ENCODE assay signal across 1 cellular context in the genomic region with DNA sequence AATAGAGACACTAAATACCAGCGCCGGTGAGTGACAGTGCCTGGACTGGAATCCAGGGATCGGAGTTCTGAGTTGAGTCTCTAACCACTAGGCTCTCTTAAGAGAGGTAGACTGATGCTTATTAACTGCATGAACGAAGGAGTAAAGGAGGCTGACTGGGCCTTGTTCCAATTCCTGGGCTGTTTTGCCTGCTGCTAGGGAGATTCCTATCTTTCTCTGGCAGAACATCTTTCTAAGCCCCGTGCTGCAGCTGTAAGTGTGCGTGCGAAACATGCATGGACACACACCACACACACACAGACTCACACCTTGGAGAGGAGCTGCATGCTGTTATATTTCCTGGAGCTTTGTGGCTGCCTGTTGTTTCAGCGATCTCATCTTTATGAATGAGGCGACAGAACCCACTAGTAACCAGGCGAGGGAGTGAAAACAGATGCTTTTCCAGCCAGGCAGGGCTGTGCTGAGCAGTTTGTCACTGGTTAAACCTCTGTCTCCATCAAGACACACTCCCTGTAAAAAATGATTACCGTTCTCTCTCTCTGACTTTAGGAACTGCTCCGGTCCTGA.
A peak's percentile ranks its signal among the peaks of the same experiment; 100 is the strongest.
TF ChIP-seq lines count a peak whose summit lies in the region.

No MANE protein-coding gene starts in this region.

TF ChIP-seq in K562, 482 proteins besides CTCF, POLR2A, EP300 and RAD21 (continued from another document and continues in another):
- TF ChIP-seq, protein P1, sequence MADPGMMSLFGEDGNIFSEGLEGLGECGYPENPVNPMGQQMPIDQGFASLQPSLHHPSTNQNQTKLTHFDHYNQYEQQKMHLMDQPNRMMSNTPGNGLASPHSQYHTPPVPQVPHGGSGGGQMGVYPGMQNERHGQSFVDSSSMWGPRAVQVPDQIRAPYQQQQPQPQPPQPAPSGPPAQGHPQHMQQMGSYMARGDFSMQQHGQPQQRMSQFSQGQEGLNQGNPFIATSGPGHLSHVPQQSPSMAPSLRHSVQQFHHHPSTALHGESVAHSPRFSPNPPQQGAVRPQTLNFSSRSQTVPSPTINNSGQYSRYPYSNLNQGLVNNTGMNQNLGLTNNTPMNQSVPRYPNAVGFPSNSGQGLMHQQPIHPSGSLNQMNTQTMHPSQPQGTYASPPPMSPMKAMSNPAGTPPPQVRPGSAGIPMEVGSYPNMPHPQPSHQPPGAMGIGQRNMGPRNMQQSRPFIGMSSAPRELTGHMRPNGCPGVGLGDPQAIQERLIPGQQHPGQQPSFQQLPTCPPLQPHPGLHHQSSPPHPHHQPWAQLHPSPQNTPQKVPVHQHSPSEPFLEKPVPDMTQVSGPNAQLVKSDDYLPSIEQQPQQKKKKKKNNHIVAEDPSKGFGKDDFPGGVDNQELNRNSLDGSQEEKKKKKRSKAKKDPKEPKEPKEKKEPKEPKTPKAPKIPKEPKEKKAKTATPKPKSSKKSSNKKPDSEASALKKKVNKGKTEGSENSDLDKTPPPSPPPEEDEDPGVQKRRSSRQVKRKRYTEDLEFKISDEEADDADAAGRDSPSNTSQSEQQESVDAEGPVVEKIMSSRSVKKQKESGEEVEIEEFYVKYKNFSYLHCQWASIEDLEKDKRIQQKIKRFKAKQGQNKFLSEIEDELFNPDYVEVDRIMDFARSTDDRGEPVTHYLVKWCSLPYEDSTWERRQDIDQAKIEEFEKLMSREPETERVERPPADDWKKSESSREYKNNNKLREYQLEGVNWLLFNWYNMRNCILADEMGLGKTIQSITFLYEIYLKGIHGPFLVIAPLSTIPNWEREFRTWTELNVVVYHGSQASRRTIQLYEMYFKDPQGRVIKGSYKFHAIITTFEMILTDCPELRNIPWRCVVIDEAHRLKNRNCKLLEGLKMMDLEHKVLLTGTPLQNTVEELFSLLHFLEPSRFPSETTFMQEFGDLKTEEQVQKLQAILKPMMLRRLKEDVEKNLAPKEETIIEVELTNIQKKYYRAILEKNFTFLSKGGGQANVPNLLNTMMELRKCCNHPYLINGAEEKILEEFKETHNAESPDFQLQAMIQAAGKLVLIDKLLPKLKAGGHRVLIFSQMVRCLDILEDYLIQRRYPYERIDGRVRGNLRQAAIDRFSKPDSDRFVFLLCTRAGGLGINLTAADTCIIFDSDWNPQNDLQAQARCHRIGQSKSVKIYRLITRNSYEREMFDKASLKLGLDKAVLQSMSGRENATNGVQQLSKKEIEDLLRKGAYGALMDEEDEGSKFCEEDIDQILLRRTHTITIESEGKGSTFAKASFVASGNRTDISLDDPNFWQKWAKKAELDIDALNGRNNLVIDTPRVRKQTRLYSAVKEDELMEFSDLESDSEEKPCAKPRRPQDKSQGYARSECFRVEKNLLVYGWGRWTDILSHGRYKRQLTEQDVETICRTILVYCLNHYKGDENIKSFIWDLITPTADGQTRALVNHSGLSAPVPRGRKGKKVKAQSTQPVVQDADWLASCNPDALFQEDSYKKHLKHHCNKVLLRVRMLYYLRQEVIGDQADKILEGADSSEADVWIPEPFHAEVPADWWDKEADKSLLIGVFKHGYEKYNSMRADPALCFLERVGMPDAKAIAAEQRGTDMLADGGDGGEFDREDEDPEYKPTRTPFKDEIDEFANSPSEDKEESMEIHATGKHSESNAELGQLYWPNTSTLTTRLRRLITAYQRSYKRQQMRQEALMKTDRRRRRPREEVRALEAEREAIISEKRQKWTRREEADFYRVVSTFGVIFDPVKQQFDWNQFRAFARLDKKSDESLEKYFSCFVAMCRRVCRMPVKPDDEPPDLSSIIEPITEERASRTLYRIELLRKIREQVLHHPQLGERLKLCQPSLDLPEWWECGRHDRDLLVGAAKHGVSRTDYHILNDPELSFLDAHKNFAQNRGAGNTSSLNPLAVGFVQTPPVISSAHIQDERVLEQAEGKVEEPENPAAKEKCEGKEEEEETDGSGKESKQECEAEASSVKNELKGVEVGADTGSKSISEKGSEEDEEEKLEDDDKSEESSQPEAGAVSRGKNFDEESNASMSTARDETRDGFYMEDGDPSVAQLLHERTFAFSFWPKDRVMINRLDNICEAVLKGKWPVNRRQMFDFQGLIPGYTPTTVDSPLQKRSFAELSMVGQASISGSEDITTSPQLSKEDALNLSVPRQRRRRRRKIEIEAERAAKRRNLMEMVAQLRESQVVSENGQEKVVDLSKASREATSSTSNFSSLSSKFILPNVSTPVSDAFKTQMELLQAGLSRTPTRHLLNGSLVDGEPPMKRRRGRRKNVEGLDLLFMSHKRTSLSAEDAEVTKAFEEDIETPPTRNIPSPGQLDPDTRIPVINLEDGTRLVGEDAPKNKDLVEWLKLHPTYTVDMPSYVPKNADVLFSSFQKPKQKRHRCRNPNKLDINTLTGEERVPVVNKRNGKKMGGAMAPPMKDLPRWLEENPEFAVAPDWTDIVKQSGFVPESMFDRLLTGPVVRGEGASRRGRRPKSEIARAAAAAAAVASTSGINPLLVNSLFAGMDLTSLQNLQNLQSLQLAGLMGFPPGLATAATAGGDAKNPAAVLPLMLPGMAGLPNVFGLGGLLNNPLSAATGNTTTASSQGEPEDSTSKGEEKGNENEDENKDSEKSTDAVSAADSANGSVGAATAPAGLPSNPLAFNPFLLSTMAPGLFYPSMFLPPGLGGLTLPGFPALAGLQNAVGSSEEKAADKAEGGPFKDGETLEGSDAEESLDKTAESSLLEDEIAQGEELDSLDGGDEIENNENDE (IDR thresholded peaks at IDR 0.05; ENCODE audit: low read depth, low read length), result no peak
- TF ChIP-seq TAL1 (IDR thresholded peaks at IDR 0.05) (0 out of 2 replicates have a peak, but pooled peaks have one; percentile 5), ELF4 (CRISPR knock-in tag; IDR thresholded peaks at IDR 0.05) (no peak), TBP (optimal IDR thresholded peaks at IDR 0.05; ENCODE audit: low read depth, low read length) (peak; percentile 37), DNMT1 (IDR thresholded peaks at IDR 0.05) (no peak), FOXM1 (IDR thresholded peaks at IDR 0.05; ENCODE audit: low read depth) (0 out of 2 replicates have a peak, but pooled peaks have one; percentile 10), FOXM1 (CRISPR knock-in tag; IDR thresholded peaks at IDR 0.05; ENCODE audit: low read depth) (no peak), JUND (IDR thresholded peaks at IDR 0.05; ENCODE audit: borderline replicate concordance, low read depth, low read length) (no peak), JUND (tag; IDR thresholded peaks at IDR 0.05; ENCODE audit: borderline replicate concordance, low read depth, low read length) (peak; percentile 48; the same call in 2 of the 3 replicates), ZSCAN32 (CRISPR knock-in tag; IDR thresholded peaks at IDR 0.05) (no peak), NRF1 (conservative IDR thresholded peaks at IDR 0.05 in 1 of 2, IDR thresholded peaks at IDR 0.05 in 1 of 2) (peak in 1 of 2 experiments; percentile 29; a peak in 1 of 4 replicates), CHD4 (IDR thresholded peaks at IDR 0.05; ENCODE audit: insufficient read depth, insufficient replicate concordance, low read depth, low read length, poor library complexity, severe bottlenecking) (peak; percentile 81), NONO (IDR thresholded peaks at IDR 0.05; ENCODE audit: low read depth in 2 of 2, low read length in 1 of 2) (peak in 1 of 2 experiments; percentile 2; a peak in 1 of 4 replicates), CBX3 (IDR thresholded peaks at IDR 0.05; ENCODE audit: borderline replicate concordance in 1 of 2, low read length in 2 of 2) (peak in 1 of 2 experiments; percentile 45; a peak in 1 of 3 replicates), ZNF57 (CRISPR knock-in tag; IDR thresholded peaks at IDR 0.05) (no peak), TARDBP (IDR thresholded peaks at IDR 0.05) (0 out of 2 replicates have a peak, but pooled peaks have one; percentile 39), ZFP1 (CRISPR knock-in tag; IDR thresholded peaks at IDR 0.05) (no peak), SLC30A9 (CRISPR knock-in tag; IDR thresholded peaks at IDR 0.05) (no peak)
- TF ChIP-seq, protein P2, sequence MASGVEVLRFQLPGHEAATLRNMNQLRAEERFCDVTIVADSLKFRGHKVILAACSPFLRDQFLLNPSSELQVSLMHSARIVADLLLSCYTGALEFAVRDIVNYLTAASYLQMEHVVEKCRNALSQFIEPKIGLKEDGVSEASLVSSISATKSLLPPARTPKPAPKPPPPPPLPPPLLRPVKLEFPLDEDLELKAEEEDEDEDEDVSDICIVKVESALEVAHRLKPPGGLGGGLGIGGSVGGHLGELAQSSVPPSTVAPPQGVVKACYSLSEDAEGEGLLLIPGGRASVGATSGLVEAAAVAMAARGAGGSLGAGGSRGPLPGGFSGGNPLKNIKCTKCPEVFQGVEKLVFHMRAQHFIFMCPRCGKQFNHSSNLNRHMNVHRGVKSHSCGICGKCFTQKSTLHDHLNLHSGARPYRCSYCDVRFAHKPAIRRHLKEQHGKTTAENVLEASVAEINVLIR (CRISPR knock-in tag; IDR thresholded peaks at IDR 0.05), result no peak
- TF ChIP-seq, protein P3, sequence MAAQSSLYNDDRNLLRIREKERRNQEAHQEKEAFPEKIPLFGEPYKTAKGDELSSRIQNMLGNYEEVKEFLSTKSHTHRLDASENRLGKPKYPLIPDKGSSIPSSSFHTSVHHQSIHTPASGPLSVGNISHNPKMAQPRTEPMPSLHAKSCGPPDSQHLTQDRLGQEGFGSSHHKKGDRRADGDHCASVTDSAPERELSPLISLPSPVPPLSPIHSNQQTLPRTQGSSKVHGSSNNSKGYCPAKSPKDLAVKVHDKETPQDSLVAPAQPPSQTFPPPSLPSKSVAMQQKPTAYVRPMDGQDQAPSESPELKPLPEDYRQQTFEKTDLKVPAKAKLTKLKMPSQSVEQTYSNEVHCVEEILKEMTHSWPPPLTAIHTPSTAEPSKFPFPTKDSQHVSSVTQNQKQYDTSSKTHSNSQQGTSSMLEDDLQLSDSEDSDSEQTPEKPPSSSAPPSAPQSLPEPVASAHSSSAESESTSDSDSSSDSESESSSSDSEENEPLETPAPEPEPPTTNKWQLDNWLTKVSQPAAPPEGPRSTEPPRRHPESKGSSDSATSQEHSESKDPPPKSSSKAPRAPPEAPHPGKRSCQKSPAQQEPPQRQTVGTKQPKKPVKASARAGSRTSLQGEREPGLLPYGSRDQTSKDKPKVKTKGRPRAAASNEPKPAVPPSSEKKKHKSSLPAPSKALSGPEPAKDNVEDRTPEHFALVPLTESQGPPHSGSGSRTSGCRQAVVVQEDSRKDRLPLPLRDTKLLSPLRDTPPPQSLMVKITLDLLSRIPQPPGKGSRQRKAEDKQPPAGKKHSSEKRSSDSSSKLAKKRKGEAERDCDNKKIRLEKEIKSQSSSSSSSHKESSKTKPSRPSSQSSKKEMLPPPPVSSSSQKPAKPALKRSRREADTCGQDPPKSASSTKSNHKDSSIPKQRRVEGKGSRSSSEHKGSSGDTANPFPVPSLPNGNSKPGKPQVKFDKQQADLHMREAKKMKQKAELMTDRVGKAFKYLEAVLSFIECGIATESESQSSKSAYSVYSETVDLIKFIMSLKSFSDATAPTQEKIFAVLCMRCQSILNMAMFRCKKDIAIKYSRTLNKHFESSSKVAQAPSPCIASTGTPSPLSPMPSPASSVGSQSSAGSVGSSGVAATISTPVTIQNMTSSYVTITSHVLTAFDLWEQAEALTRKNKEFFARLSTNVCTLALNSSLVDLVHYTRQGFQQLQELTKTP (IDR thresholded peaks at IDR 0.05; ENCODE audit: low read depth in 1 of 2, partially characterized antibody in 2 of 2), result no peak
- TF ChIP-seq, protein P4, sequence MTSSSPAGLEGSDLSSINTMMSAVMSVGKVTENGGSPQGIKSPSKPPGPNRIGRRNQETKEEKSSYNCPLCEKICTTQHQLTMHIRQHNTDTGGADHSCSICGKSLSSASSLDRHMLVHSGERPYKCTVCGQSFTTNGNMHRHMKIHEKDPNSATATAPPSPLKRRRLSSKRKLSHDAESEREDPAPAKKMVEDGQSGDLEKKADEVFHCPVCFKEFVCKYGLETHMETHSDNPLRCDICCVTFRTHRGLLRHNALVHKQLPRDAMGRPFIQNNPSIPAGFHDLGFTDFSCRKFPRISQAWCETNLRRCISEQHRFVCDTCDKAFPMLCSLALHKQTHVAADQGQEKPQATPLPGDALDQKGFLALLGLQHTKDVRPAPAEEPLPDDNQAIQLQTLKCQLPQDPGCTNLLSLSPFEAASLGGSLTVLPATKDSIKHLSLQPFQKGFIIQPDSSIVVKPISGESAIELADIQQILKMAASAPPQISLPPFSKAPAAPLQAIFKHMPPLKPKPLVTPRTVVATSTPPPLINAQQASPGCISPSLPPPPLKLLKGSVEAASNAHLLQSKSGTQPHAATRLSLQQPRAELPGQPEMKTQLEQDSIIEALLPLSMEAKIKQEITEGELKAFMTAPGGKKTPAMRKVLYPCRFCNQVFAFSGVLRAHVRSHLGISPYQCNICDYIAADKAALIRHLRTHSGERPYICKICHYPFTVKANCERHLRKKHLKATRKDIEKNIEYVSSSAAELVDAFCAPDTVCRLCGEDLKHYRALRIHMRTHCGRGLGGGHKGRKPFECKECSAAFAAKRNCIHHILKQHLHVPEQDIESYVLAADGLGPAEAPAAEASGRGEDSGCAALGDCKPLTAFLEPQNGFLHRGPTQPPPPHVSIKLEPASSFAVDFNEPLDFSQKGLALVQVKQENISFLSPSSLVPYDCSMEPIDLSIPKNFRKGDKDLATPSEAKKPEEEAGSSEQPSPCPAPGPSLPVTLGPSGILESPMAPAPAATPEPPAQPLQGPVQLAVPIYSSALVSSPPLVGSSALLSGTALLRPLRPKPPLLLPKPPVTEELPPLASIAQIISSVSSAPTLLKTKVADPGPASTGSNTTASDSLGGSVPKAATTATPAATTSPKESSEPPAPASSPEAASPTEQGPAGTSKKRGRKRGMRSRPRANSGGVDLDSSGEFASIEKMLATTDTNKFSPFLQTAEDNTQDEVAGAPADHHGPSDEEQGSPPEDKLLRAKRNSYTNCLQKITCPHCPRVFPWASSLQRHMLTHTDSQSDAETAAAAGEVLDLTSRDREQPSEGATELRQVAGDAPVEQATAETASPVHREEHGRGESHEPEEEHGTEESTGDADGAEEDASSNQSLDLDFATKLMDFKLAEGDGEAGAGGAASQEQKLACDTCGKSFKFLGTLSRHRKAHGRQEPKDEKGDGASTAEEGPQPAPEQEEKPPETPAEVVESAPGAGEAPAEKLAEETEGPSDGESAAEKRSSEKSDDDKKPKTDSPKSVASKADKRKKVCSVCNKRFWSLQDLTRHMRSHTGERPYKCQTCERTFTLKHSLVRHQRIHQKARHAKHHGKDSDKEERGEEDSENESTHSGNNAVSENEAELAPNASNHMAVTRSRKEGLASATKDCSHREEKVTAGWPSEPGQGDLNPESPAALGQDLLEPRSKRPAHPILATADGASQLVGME (CRISPR knock-in tag; IDR thresholded peaks at IDR 0.05), result 0 out of 2 replicates have a peak, but pooled peaks have one; percentile 11
- TF ChIP-seq, protein P5, sequence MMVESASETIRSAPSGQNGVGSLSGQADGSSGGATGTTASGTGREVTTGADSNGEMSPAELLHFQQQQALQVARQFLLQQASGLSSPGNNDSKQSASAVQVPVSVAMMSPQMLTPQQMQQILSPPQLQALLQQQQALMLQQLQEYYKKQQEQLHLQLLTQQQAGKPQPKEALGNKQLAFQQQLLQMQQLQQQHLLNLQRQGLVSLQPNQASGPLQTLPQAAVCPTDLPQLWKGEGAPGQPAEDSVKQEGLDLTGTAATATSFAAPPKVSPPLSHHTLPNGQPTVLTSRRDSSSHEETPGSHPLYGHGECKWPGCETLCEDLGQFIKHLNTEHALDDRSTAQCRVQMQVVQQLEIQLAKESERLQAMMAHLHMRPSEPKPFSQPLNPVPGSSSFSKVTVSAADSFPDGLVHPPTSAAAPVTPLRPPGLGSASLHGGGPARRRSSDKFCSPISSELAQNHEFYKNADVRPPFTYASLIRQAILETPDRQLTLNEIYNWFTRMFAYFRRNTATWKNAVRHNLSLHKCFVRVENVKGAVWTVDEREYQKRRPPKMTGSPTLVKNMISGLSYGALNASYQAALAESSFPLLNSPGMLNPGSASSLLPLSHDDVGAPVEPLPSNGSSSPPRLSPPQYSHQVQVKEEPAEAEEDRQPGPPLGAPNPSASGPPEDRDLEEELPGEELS (CRISPR knock-in tag; IDR thresholded peaks at IDR 0.05; ENCODE audit: borderline replicate concordance), result 0 out of 2 replicates have a peak, but pooled peaks have one; percentile 25
